ENCODE assay signal across 31 cellular contexts in genomic region chr4:10334506-10335028, GRCh38.
"Had no signal": no experiment of that assay in that cellular context is flagged by ENCODE, and none has a peak within 500 bp of the region (broad histone marks: within the 10 kb centered on the region; RNA-seq: fewer than 3 reads in every experiment).

No MANE protein-coding gene starts in this region.

- DNase-seq: activated CD4-positive, alpha-beta memory T cell treated with anti-CD3 and anti-CD28 coated beads, Interleukin-2, amount 10 ng/mL, durations not matched to agents 7 days and 5 days; activated CD4-positive, alpha-beta T cell treated with anti-CD3 and anti-CD28 coated beads, Interleukin-2, amount 10 ng/mL, durations not matched to agents 7 days and 5 days; activated CD4-positive, CD25-positive, alpha-beta regulatory T cell treated with anti-CD3 and anti-CD28 coated beads, Interleukin-2, amount 50 U/mL, for 72 hours; activated CD8-positive, alpha-beta memory T cell treated with anti-CD3 and anti-CD28 coated beads, Interleukin-2, amount 50 U/mL, for 48 hours; activated gamma-delta T cell treated with Interleukin-2 at 50 U/mL for 16 hours; activated naive CD4-positive, alpha-beta T cell treated with anti-CD3 and anti-CD28 coated beads, Interleukin-2, amount 50 U/mL, for 16 hours; activated T-cell treated with anti-CD3 and anti-CD28 coated beads, Interleukin-2, amount 50 U/mL, for 4 hours; amniotic stem cell; dermis blood vessel endothelial cell; effector CD8-positive, alpha-beta T cell; erythroblast; left cardiac atrium; midbrain; naive thymus-derived CD4-positive, alpha-beta T cell; ovary; stimulated activated CD4-positive, alpha-beta T cell treated with anti-CD3 and anti-CD28 coated beads, Interleukin-1b, Interleukin-23, amount 100 ng/mL, for 48 hours; stimulated activated CD4-positive, alpha-beta T cell treated with anti-CD3 and anti-CD28 coated beads, Interleukin-4, amount 100 ng/mL, for 4 hours; stimulated activated CD8-positive, alpha-beta memory T cell treated with anti-CD3 and anti-CD28 coated beads, Interleukin-4, amount 100 ng/mL, for 48 hours; stimulated activated naive CD8-positive, alpha-beta T cell treated with anti-CD3 and anti-CD28 coated beads, Interleukin-15, amount 100 ng/mL, for 72 hours; substantia nigra; T-helper 9 cell; upper lobe of left lung had no signal

- ATAC-seq: activated T-cell treated with anti-CD3 and anti-CD28 coated beads, Interleukin-2, amount 50 U/mL, for 4 hours; activated T-helper 17 cell treated with anti-CD3 and anti-CD28 coated beads, Interleukin-2, amount 50 U/mL, for 72 hours; gastroesophageal sphincter; naive thymus-derived CD4-positive, alpha-beta T cell; stimulated activated memory B cell treated with anti-CD40 and anti-IgM and Interleukin-4, amounts not matched to agents 10 μg/mL and 1 μg/mL and 100 μg/mL, for 72 hours; stimulated activated naive CD8-positive, alpha-beta T cell treated with anti-CD3 and anti-CD28 coated beads, Interleukin-15, amount 100 ng/mL, for 72 hours had no signal

- H3K27ac ChIP-seq: gastroesophageal sphincter, hepatocyte, ovary, upper lobe of left lung, vagina, VCaP had no signal

- H3K9me3 ChIP-seq: gastroesophageal sphincter, upper lobe of left lung, vagina had no signal

- FAIRE-seq: colon, TTC549 had no signal

- H3K4me3 ChIP-seq: gastroesophageal sphincter, hepatocyte, ovary, smooth muscle cell, upper lobe of left lung, vagina had no signal

- H3K36me3 ChIP-seq: gastroesophageal sphincter, ovary, upper lobe of left lung, vagina had no signal

- H3K4me1 ChIP-seq: gastroesophageal sphincter, upper lobe of left lung, vagina had no signal

- H3K27me3 ChIP-seq: hepatocyte, ovary, upper lobe of left lung, vagina had no signal
